Comparison of ENCODE assay signal across 26 cellular contexts in genomic region chr16:72552675-72553074, GRCh38.
"Had no signal": no experiment of that assay in that cellular context is flagged by ENCODE, and none has a peak within 500 bp of the region (broad histone marks: within the 10 kb centered on the region; RNA-seq: fewer than 3 reads in every experiment).

No MANE protein-coding gene starts in this region.

- H3K9me3 ChIP-seq: neutrophil, pancreas, prostate gland, thoracic aorta, uterus had no signal

- DNase-seq: activated CD4-positive, alpha-beta memory T cell treated with anti-CD3 and anti-CD28 coated beads for 36 hours; activated CD4-positive, alpha-beta T cell treated with anti-CD3 and anti-CD28 coated beads, Interleukin-2, amount 10 ng/mL, durations not matched to agents 24 days and 14 days; activated CD8-positive, alpha-beta memory T cell treated with anti-CD3 and anti-CD28 coated beads, Interleukin-2, amount 50 U/mL, for 4 hours; activated effector memory CD4-positive, alpha-beta T cell treated with anti-CD3 and anti-CD28 coated beads, Interleukin-2, amount 50 U/mL, for 16 hours; activated naive CD4-positive, alpha-beta T cell treated with anti-CD3 and anti-CD28 coated beads for 36 hours; activated T-cell treated with anti-CD3 and anti-CD28 coated beads, Interleukin-2, amount 50 U/mL, for 1 hour; amygdala; caudate nucleus; endodermal cell; left cardiac atrium; naive B cell; nephron progenitor cell; pancreas; retina; small intestine; stimulated activated CD4-positive, alpha-beta T cell treated with anti-CD3 and anti-CD28 coated beads, Interleukin-4, amount 100 ng/mL, for 24 hours; T-helper 9 cell; uterus had no signal

- H3K36me3 ChIP-seq: esophagus muscularis mucosa, neutrophil, pancreas, prostate gland, thoracic aorta, uterus had no signal

- H3K4me1 ChIP-seq: esophagus muscularis mucosa, pancreas, prostate gland, uterus had no signal

- H3K27ac ChIP-seq: esophagus muscularis mucosa, neutrophil, pancreas, prostate gland, thoracic aorta, uterus, VCaP had no signal

- H3K27me3 ChIP-seq: esophagus muscularis mucosa, neutrophil, pancreas, uterus had no signal

- ATAC-seq: activated CD4-positive, CD25-positive, alpha-beta regulatory T cell treated with anti-CD3 and anti-CD28 coated beads, Interleukin-2, amount 50 U/mL, for 24 hours; left cardiac atrium; pancreas; sciatic nerve; stimulated activated effector memory CD8-positive, alpha-beta T cell treated with anti-CD3 and anti-CD28 coated beads, Interleukin-12 subunit alpha, Interleukin-12 subunit beta, amount 100 ng/mL, for 72 hours had no signal

- H3K4me3 ChIP-seq: esophagus muscularis mucosa, pancreas, prostate gland, thoracic aorta, uterus had no signal
